14 cellular contexts compared by ENCODE assay signal in the genomic region with DNA sequence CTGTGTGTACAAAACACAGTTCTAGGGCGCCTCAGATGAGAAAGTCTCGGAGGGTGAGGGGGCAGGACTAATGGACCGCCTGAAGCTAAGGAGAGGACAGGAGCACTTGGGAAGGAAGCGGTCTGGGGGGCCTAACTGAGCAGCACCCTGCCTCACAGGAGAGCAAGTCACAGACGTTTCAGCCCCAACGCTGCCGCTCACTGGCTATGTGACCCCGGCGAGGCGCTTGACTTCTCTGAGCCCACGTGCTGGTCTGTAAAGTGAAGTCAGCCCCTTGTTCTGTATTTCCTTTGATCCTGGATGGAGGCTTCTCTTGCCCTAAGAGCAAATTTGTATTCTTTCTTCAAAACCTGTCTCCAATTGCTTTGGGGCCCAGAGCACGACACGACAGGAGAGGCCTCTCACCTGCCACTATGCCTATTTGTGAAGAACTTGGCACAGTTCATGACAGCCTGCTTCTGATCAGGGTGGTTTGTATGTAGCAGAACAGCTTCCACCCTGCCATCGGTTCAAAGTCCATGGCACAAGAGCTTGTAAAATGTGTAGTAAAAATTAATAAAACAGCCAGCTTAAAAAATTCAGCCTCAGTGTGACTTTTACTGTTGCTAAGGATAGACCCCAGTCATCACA. TPM values are rescaled to one million over a fixed set of nuclear protein-coding genes. Genes with fewer than 3 reads are reported as not detected.
DNase-seq lines count a peak whose midpoint lies in the region; FAIRE-seq and TF ChIP-seq lines count a peak whose summit lies in the region.
"Had no signal": no experiment of that assay in that cellular context is flagged by ENCODE, and none has a peak within 500 bp of the region (broad histone marks: within the 10 kb centered on the region; RNA-seq: fewer than 3 reads in every experiment).

No MANE protein-coding gene starts in this region.

- H3K36me3 Mint-ChIP-seq in neural progenitor cell, result peaks cover 7% of the 10 kb centered on the region

- H3K4me1 Mint-ChIP-seq in neural progenitor cell, result peaks cover 13% of the 10 kb centered on the region

- H3K4me2 ChIP-seq in neural progenitor cell, result no peak overlapping the region

- FAIRE-seq in GM12891 (lab: Jason Lieb, UNC), result no peak

- H2AFZ ChIP-seq in neural progenitor cell (replicated peaks), result no peak overlapping the region

- H3K27ac ChIP-seq in duodenal mucosa (ENCODE audit: low read depth, low read length) (peak overlapping the region; percentile 34), neural progenitor cell (no peak overlapping the region)

- H3K4me3 ChIP-seq in duodenal mucosa (ENCODE audit: low read depth in 1 of 2, low read length in 2 of 2), result peak overlapping the region in 1 of 2 donors; percentile 0
- H3K4me3 ChIP-seq in neural progenitor cell, result no peak overlapping the region

- H3K9ac ChIP-seq in duodenal mucosa (ENCODE audit: low read depth in 1 of 2, low read length in 2 of 2) (peak overlapping the region; percentile 9 to 37), neural progenitor cell (no peak overlapping the region)

- peaks cover 30 to 31% of the 10 kb centered on the region in 2 donors for H3K4me1 ChIP-seq in duodenal mucosa (ENCODE audit: control insufficient read depth in 1 of 2, insufficient read depth in 2 of 2, low read length in 2 of 2)
- no peaks in the 10 kb centered on the region for H3K4me1 ChIP-seq in neural progenitor cell

- DNase-seq in COLO668 (lab: John Stamatoyannopoulos, UW; ENCODE audit: unreplicated experiment) (peak; percentile 32), HT-29 (ENCODE audit: low spot score) (peak; percentile 88), neural progenitor cell (ENCODE audit: low spot score) (no peak), DMS 273 treated with DMSO at 0.1 percent for 48 hours (lab: John Stamatoyannopoulos, UW) (no peak), NCI-H2107 treated with DMSO at 0.1 percent for 48 hours (lab: John Stamatoyannopoulos, UW; ENCODE audit: unreplicated experiment) (no peak), GM12891 (ENCODE audit: insufficient read length, low spot score) (no peak)
- DNase-seq: ACHN; CD4-positive, CD25-positive, alpha-beta regulatory T cell; HCEC 1CT; NCI-H1436; NCI-H2029 treated with DMSO at 0.1 percent for 48 hours; NCI-H226; NCI-H526 treated with DMSO at 0.1 percent for 48 hours had no signal

- no peak overlapping the region for H3K4me3 Mint-ChIP-seq in neural progenitor cell
- H3K4me3 Mint-ChIP-seq: CD4-positive, CD25-positive, alpha-beta regulatory T cell had no signal

- no peak for TF ChIP-seq CTCF in neural progenitor cell (IDR thresholded peaks at IDR 0.05)

- H4K20me1 ChIP-seq in neural progenitor cell (ENCODE audit: low read depth), result no peaks in the 10 kb centered on the region

- H3K79me2 ChIP-seq in neural progenitor cell (ENCODE audit: low read depth), result no peaks in the 10 kb centered on the region

- peak overlapping the region; percentile 21 for H3K27ac Mint-ChIP-seq in neural progenitor cell

- no peak for TF ChIP-seq POLR2A in GM12891 (IDR thresholded peaks at IDR 0.05; ENCODE audit: low read depth, low read length)

- H3K36me3 ChIP-seq in duodenal mucosa (ENCODE audit: control insufficient read depth in 1 of 2, insufficient read depth in 2 of 2, low read length in 2 of 2), result peaks cover 9 to 10% of the 10 kb centered on the region in 2 donors
- no peaks in the 10 kb centered on the region for H3K36me3 ChIP-seq in neural progenitor cell

- H3K9me3 ChIP-seq in duodenal mucosa (ENCODE audit: control insufficient read depth in 1 of 2, low read length in 2 of 2), result no peaks in the 10 kb centered on the region
- H3K9me3 ChIP-seq in neural progenitor cell (ENCODE audit: low read depth), result no peaks in the 10 kb centered on the region

- no peaks in the 10 kb centered on the region for H3K9me3 Mint-ChIP-seq in neural progenitor cell

- peaks cover 10% of the 10 kb centered on the region for H3K27me3 Mint-ChIP-seq in neural progenitor cell (ENCODE audit: insufficient read depth, low read depth)

- H3F3A ChIP-seq in neural progenitor cell (ENCODE audit: low read depth), result no peaks in the 10 kb centered on the region

- H3K27me3 ChIP-seq in duodenal mucosa (ENCODE audit: control insufficient read depth in 1 of 2, insufficient read depth in 2 of 2, low read length in 2 of 2), result no peaks in the 10 kb centered on the region
- peaks cover 13% of the 10 kb centered on the region for H3K27me3 ChIP-seq in neural progenitor cell

TF ChIP-seq in GM12891, 5 proteins besides CTCF, POLR2A, EP300 and RAD21:
- TF ChIP-seq POLR2AphosphoS5 (IDR thresholded peaks at IDR 0.05; ENCODE audit: low read depth, low read length) (no peak), PAX5 (IDR thresholded peaks at IDR 0.05; ENCODE audit: insufficient read depth, low read length, severe bottlenecking) (no peak), TAF1 (IDR thresholded peaks at IDR 0.05; ENCODE audit: low read depth, low read length) (no peak), POU2F2 (IDR thresholded peaks at IDR 0.05; ENCODE audit: low read depth, low read length) (no peak), SPI1 (IDR thresholded peaks at IDR 0.05; ENCODE audit: low read depth, low read length) (no peak)

RNA-seq across cellular contexts. Expression of a gene that starts 59.1 kb away (rescaled TPM):
- total RNA-seq in HT-29 (2014; rRNA removed; shearing (Covaris generic)), result 67.7 and 78.8 TPM in 2 replicates
- total RNA-seq in neural progenitor cell (ENCODE audit: low replicate concordance), result 0.26 and 0.59 TPM in 2 replicates
- not detected for polyA plus RNA-seq in GM12891 (2012; ENCODE audit: low read depth, missing spikeins)
- total RNA-seq: CD4-positive, CD25-positive, alpha-beta regulatory T cell had no signal

Comparison
In these comparisons a context has a peak if more than half of its experiments do, and no peak if none do; other contexts are left out.
1. DNase-seq: peak in COLO668 (single experiment) and HT-29 (single experiment); none in neural progenitor cell (single experiment), DMS 273 treated with DMSO at 0.1 percent for 48 hours (single experiment), NCI-H2107 treated with DMSO at 0.1 percent for 48 hours (single experiment) and GM12891 (single experiment).
2. RNA of a gene that starts 59.1 kb away (total RNA-seq): 67.7 to 78.8 TPM in HT-29; 0.26 to 0.59 TPM in neural progenitor cell; every median in the first group is over 10 times any median in the second.